In genomic region chr1:235069577-235070563, GRCh38 we compare ENCODE assay signal across 9 cellular contexts. TPM values are rescaled to one million over a fixed set of nuclear protein-coding genes. Genes with fewer than 3 reads are reported as not detected.
DNase-seq lines count a peak whose midpoint lies in the region; ATAC-seq and TF ChIP-seq lines count a peak whose summit lies in the region.
"Had no signal": no experiment of that assay in that cellular context is flagged by ENCODE, and none has a peak within 500 bp of the region (broad histone marks: within the 10 kb centered on the region; RNA-seq: fewer than 3 reads in every experiment).

No MANE protein-coding gene starts in this region.

- ATAC-seq in lower lobe of right lung (peak; percentile 4 to 31), T-cell (replicated peaks in 1 of 4) (no peak), GM21723 (IDR thresholded peaks at IDR 0.05; ENCODE audit: unreplicated experiment) (no peak), HG03521 (IDR thresholded peaks at IDR 0.05; ENCODE audit: unreplicated experiment) (no peak)

- peak overlapping the region; percentile 69 for H3K27ac ChIP-seq in lower lobe of right lung

- H3K36me3 Mint-ChIP-seq in brain = no peaks in the 10 kb centered on the region
- no peaks in the 10 kb centered on the region for H3K36me3 Mint-ChIP-seq in T-cell
- H3K36me3 Mint-ChIP-seq: activated naive CD4-positive, alpha-beta T cell treated with anti-CD3 and anti-CD28 coated beads, Interleukin-2, amount 50 U/mL, for 24 hours had no signal

- H3K27ac Mint-ChIP-seq in brain (peak overlapping the region in 3 of 5 experiments; percentile 75 to 90 (median 86)), T-cell (no peak overlapping the region)
- H3K27ac Mint-ChIP-seq: activated naive CD4-positive, alpha-beta T cell treated with anti-CD3 and anti-CD28 coated beads, Interleukin-2, amount 50 U/mL, for 24 hours had no signal

- no peaks in the 10 kb centered on the region for H3K9me3 ChIP-seq in lower lobe of right lung

- no peak overlapping the region for H3K4me3 Mint-ChIP-seq in brain
- no peak overlapping the region for H3K4me3 Mint-ChIP-seq in T-cell
- H3K4me3 Mint-ChIP-seq: activated naive CD4-positive, alpha-beta T cell treated with anti-CD3 and anti-CD28 coated beads, Interleukin-2, amount 50 U/mL, for 24 hours had no signal

- no peaks in the 10 kb centered on the region for H3K27me3 ChIP-seq in lower lobe of right lung (ENCODE audit: low read depth)

- intact Hi-C loops in lower lobe of right lung (cut with DNase I) = loop anchor here (10.0 kb wide), 1 partner anchor 465 kb away; no protein-coding TSS in a partner anchor

- CTCF ChIA-PET in T-cell (lab: Charles Lee) = interaction anchor here in 1 of 2 donors (1.0 kb wide), 1 partner anchor 9 kb away, joined by 3 read pairs; no protein-coding TSS in a partner anchor

- H3K36me3 ChIP-seq in lower lobe of right lung = no peaks in the 10 kb centered on the region

- H3K4me1 ChIP-seq in lower lobe of right lung = peaks cover 65% of the 10 kb centered on the region

- H3K4me1 Mint-ChIP-seq in brain (peaks cover 52% of the 10 kb centered on the region), T-cell (peaks cover 6 to 16% (median 6%) of the 10 kb centered on the region in 3 donors)

- H3K4me3 ChIP-seq in lower lobe of right lung = no peak overlapping the region

- H3K27me3 Mint-ChIP-seq in brain = no peaks in the 10 kb centered on the region
- H3K27me3 Mint-ChIP-seq in T-cell = peaks cover 0 to 3% of the 10 kb centered on the region in 2 donors
- H3K27me3 Mint-ChIP-seq: activated naive CD4-positive, alpha-beta T cell treated with anti-CD3 and anti-CD28 coated beads, Interleukin-2, amount 50 U/mL, for 24 hours had no signal

- peaks cover 0 to 3% (median 0%) of the 10 kb centered on the region in 5 experiments for H3K9me3 Mint-ChIP-seq in brain
- no peaks in the 10 kb centered on the region for H3K9me3 Mint-ChIP-seq in T-cell
- H3K9me3 Mint-ChIP-seq: activated naive CD4-positive, alpha-beta T cell treated with anti-CD3 and anti-CD28 coated beads, Interleukin-2, amount 50 U/mL, for 24 hours had no signal

- DNase-seq in AG08395 (ENCODE audit: low spot score) (peak; percentile 75), NCI-H1436 (lab: John Stamatoyannopoulos, UW) (peak; percentile 71), lower lobe of right lung (peak; percentile 85), HuH-7 (ENCODE audit: low spot score) (no peak), T-cell (no peak)

- POLR2A ChIA-PET in T-cell (lab: Charles Lee) = no interaction called here

- TF ChIP-seq CTCF in brain (conservative IDR thresholded peaks at IDR 0.05) (no peak), lower lobe of right lung (IDR thresholded peaks at IDR 0.05) (no peak)

RNA-seq across cellular contexts. Expression of gene TOMM20, which starts 58.8 kb away (rescaled TPM):
- 94.4 TPM for polyA plus RNA-seq in brain (ENCODE audit: insufficient read depth, low read depth, low replicate concordance)
- total RNA-seq in lower lobe of right lung (88.4 TPM), T-cell (100 to 1,000 TPM in 4 of 5 donors, 10 to 100 TPM in 1; 81.7 to 115 (median 106) TPM)

Comparison
In these comparisons a context has a peak if more than half of its experiments do, and no peak if none do; other contexts are left out.
1. DNase-seq: peak in AG08395 (single experiment), NCI-H1436 (single experiment) and lower lobe of right lung (single experiment); none in HuH-7 (single experiment) and T-cell (0 of 34).
2. H3K27ac Mint-ChIP-seq: peak in brain (3 of 5); none in T-cell (0 of 2).
3. ATAC-seq: peak in lower lobe of right lung (2 of 2); none in T-cell (0 of 4), GM21723 (single experiment) and HG03521 (single experiment).